Comparison of ENCODE assay signal across 8 cellular contexts in genomic region chr1:44783697-44784093, GRCh38. TPM values are rescaled to one million over a fixed set of nuclear protein-coding genes. Genes with fewer than 3 reads are reported as not detected.
A peak's percentile ranks its signal among the peaks of the same experiment; 100 is the strongest.
DNase-seq lines count a peak whose midpoint lies in the region; ATAC-seq, FAIRE-seq and TF ChIP-seq lines count a peak whose summit lies in the region.

No MANE protein-coding gene starts in this region.

- peaks cover 6% of the 10 kb centered on the region for H3K79me2 ChIP-seq in ACC112 (ENCODE audit: control insufficient read depth, insufficient read depth, low read length, unreplicated experiment)

- H3K27me3 ChIP-seq in ACC112 (ENCODE audit: insufficient read depth, low read length) (no peaks in the 10 kb centered on the region), H7 (ENCODE audit: control insufficient read depth, insufficient read depth, low read length) (peaks cover 23% of the 10 kb centered on the region), bronchial epithelial cell (ENCODE audit: control insufficient read depth, insufficient read depth, low read length) (no peaks in the 10 kb centered on the region), muscle layer of duodenum (ENCODE audit: low read depth, low read length) (no peaks in the 10 kb centered on the region), SJCRH30 (no peaks in the 10 kb centered on the region)

- no peak for TF ChIP-seq CTCF in bronchial epithelial cell (IDR thresholded peaks at IDR 0.05; ENCODE audit: insufficient read depth, low read length, severe bottlenecking)

- peak overlapping the region; percentile 70 for H3K4me3 ChIP-seq in ACC112 (ENCODE audit: low read depth, low read length)
- H3K4me3 ChIP-seq in H7 (ENCODE audit: insufficient read depth, low read depth, low read length): peak overlapping the region; percentile 41
- peak overlapping the region; percentile 31 for H3K4me3 ChIP-seq in bronchial epithelial cell (ENCODE audit: low read depth, low read length)
- peak overlapping the region; percentile 9 to 55 for H3K4me3 ChIP-seq in muscle layer of duodenum (ENCODE audit: low read depth in 1 of 2, low read length in 2 of 2)
- no peak overlapping the region for H3K4me3 ChIP-seq in SJCRH30

- H3K9me3 ChIP-seq in muscle layer of duodenum (ENCODE audit: control insufficient read depth in 1 of 2, low read length in 2 of 2) (no peaks in the 10 kb centered on the region), SJCRH30 (replicated peaks) (no peaks in the 10 kb centered on the region)

- no peak for ATAC-seq in HG03196 (IDR thresholded peaks at IDR 0.05; ENCODE audit: unreplicated experiment)

- DNase-seq in H7: no peak
- no peak for DNase-seq in bronchial epithelial cell (ENCODE audit: low read depth)
- no peak for DNase-seq in SJCRH30
- no peak for DNase-seq in SHP77 (lab: John Stamatoyannopoulos, UW)
- no peak for DNase-seq in HUDEP-2 (lab: John Stamatoyannopoulos, UW; ENCODE audit: unreplicated experiment in 76 of 76)

- peaks cover 12% of the 10 kb centered on the region for H3K4me1 ChIP-seq in ACC112 (ENCODE audit: control insufficient read depth, insufficient read depth, low read length, unreplicated experiment)
- H3K4me1 ChIP-seq in muscle layer of duodenum (ENCODE audit: control insufficient read depth in 1 of 2, insufficient read depth in 2 of 2, low read length in 2 of 2): peaks cover 11 to 21% of the 10 kb centered on the region in 2 donors
- no peaks in the 10 kb centered on the region for H3K4me1 ChIP-seq in SJCRH30

- H3K27ac ChIP-seq in ACC112 (ENCODE audit: low read depth, low read length): no peak overlapping the region
- no peak overlapping the region for H3K27ac ChIP-seq in muscle layer of duodenum (ENCODE audit: low read length)
- no peak overlapping the region for H3K27ac ChIP-seq in SJCRH30

- H3K36me3 ChIP-seq in ACC112 (ENCODE audit: insufficient read depth, low read length): peaks cover 5% of the 10 kb centered on the region; the same call in 1 of the 2 replicates
- H3K36me3 ChIP-seq in H7 (replicated peaks; ENCODE audit: control insufficient read depth, insufficient read depth, low read length): peaks cover 2% of the 10 kb centered on the region
- H3K36me3 ChIP-seq in bronchial epithelial cell (ENCODE audit: control insufficient read depth, insufficient read depth, low read length): peaks cover 4% of the 10 kb centered on the region
- H3K36me3 ChIP-seq in muscle layer of duodenum (ENCODE audit: control insufficient read depth in 1 of 2, insufficient read depth in 2 of 2, low read length in 2 of 2): peaks cover 5 to 27% of the 10 kb centered on the region in 2 donors
- H3K36me3 ChIP-seq in SJCRH30: peaks cover 29% of the 10 kb centered on the region

- FAIRE-seq in bronchial epithelial cell (lab: Jason Lieb, UNC): no peak

- peak overlapping the region; percentile 32 for H2AFZ ChIP-seq in ACC112 (ENCODE audit: low read length, unreplicated experiment)

RNA-seq across cellular contexts. Expression of gene BEST4, which starts 4.3 kb away (rescaled TPM):
- 0.80 and 1.4 TPM in 2 replicates for total RNA-seq in H7 (2014; rRNA removed; shearing (Covaris generic))
- total RNA-seq in bronchial epithelial cell: 0.13 TPM in 1 of 2 replicates, not detected in the other
- not detected in 2 replicates for total RNA-seq in SJCRH30 (2014; rRNA removed; shearing (Covaris generic))

RNA-seq across cellular contexts. Expression of gene RPS8, which starts 8.4 kb away (rescaled TPM):
- total RNA-seq in H7 (2014; rRNA removed; shearing (Covaris generic)): 3,197 and 3,561 TPM in 2 replicates
- 2,098 and 3,387 TPM in 2 replicates for total RNA-seq in bronchial epithelial cell
- 3,055 and 3,167 TPM in 2 replicates for total RNA-seq in SJCRH30 (2014; rRNA removed; shearing (Covaris generic))

RNA-seq across cellular contexts. Expression of gene PLK3, which starts 16.5 kb away (rescaled TPM):
- 4.9 and 10.1 TPM in 2 replicates for total RNA-seq in H7 (2014; rRNA removed; shearing (Covaris generic))
- total RNA-seq in bronchial epithelial cell: 14.2 and 19.5 TPM in 2 replicates
- 8.0 and 11.4 TPM in 2 replicates for total RNA-seq in SJCRH30 (2014; rRNA removed; shearing (Covaris generic))

RNA-seq across cellular contexts. Expression of gene DYNLT4, which starts 23.5 kb away (rescaled TPM):
- total RNA-seq in H7 (2014; rRNA removed; shearing (Covaris generic)): 1.00 TPM in 1 of 2 replicates, not detected in the other
- total RNA-seq in bronchial epithelial cell: not detected in 2 replicates
- total RNA-seq in SJCRH30 (2014; rRNA removed; shearing (Covaris generic)): not detected in 2 replicates

RNA-seq across cellular contexts. Expression of gene BTBD19, which starts 24.6 kb away (rescaled TPM):
- total RNA-seq in H7 (2014; rRNA removed; shearing (Covaris generic)): 0.78 and 1.4 TPM in 2 replicates
- total RNA-seq in bronchial epithelial cell: 0.53 and 0.77 TPM in 2 replicates
- total RNA-seq in SJCRH30 (2014; rRNA removed; shearing (Covaris generic)): 0.43 and 1.4 TPM in 2 replicates
